In genomic region chr7:77727936-77728701, GRCh38 we compare ENCODE assay signal across 9 cellular contexts. TPM values are rescaled to one million over a fixed set of nuclear protein-coding genes. Genes with fewer than 3 reads are reported as not detected.
DNase-seq lines count a peak whose midpoint lies in the region; ATAC-seq, FAIRE-seq and TF ChIP-seq lines count a peak whose summit lies in the region.
"Had no signal": no experiment of that assay in that cellular context is flagged by ENCODE, and none has a peak within 500 bp of the region (broad histone marks: within the 10 kb centered on the region; RNA-seq: fewer than 3 reads in every experiment).

No MANE protein-coding gene starts in this region.

- DNase-seq in DMS53 treated with DMSO at 0.1 percent for 48 hours (lab: John Stamatoyannopoulos, UW; ENCODE audit: unreplicated experiment) (peak; percentile 69), NCI-H2081 treated with DMSO at 0.1 percent for 48 hours (lab: John Stamatoyannopoulos, UW) (peak; percentile 85), bronchial epithelial cell (ENCODE audit: low read depth) (peak; percentile 59), right lobe of liver (no peak), vagina (ENCODE audit: extremely low spot score in 2 of 2) (no peak)
- DNase-seq: left cardiac atrium had no signal

- ATAC-seq in right lobe of liver (peak; percentile 32 to 35 (median 33)), GM19452 (IDR thresholded peaks at IDR 0.05; ENCODE audit: unreplicated experiment) (no peak), HG03045 (IDR thresholded peaks at IDR 0.05; ENCODE audit: unreplicated experiment) (no peak), GM21786 (IDR thresholded peaks at IDR 0.05; ENCODE audit: unreplicated experiment) (no peak)

- intact Hi-C loops in right lobe of liver (cut with DNase I): no loop called here
- intact Hi-C loops in vagina (cut with DNase I): no loop called here

- H3K36me3 ChIP-seq in bronchial epithelial cell (ENCODE audit: control insufficient read depth, insufficient read depth, low read length) (no peaks in the 10 kb centered on the region), right lobe of liver (no peaks in the 10 kb centered on the region), vagina (no peaks in the 10 kb centered on the region)

- H3K4me1 ChIP-seq in right lobe of liver: peaks cover 0 to 7% (median 0%) of the 10 kb centered on the region in 4 donors
- H3K4me1 ChIP-seq in vagina: peaks cover 34% of the 10 kb centered on the region

- no peak overlapping the region for H3K27ac ChIP-seq in right lobe of liver
- peak overlapping the region; percentile 46 for H3K27ac ChIP-seq in vagina

- FAIRE-seq in bronchial epithelial cell (lab: Jason Lieb, UNC): no peak

- WGBS in right lobe of liver (ENCODE audit: insufficient coverage, low coverage, low lambda C conversion rate, missing lambda C conversion rate): 47% methylated on average over 7 of the region's 8 CpGs

- H3K9me3 ChIP-seq in right lobe of liver: no peaks in the 10 kb centered on the region
- no peaks in the 10 kb centered on the region for H3K9me3 ChIP-seq in vagina

- TF ChIP-seq POLR2A in right lobe of liver (IDR thresholded peaks at IDR 0.05): no peak
- no peak for TF ChIP-seq POLR2A in vagina (IDR thresholded peaks at IDR 0.05)

- H3K27me3 ChIP-seq in bronchial epithelial cell (ENCODE audit: control insufficient read depth, insufficient read depth, low read length) (no peaks in the 10 kb centered on the region), right lobe of liver (no peaks in the 10 kb centered on the region), vagina (no peaks in the 10 kb centered on the region)

- TF ChIP-seq CTCF in bronchial epithelial cell (IDR thresholded peaks at IDR 0.05; ENCODE audit: insufficient read depth, low read length, severe bottlenecking): no peak
- no peak for TF ChIP-seq CTCF in right lobe of liver (IDR thresholded peaks at IDR 0.05)
- no peak for TF ChIP-seq CTCF in vagina (IDR thresholded peaks at IDR 0.05)

- H3K4me3 ChIP-seq in bronchial epithelial cell (ENCODE audit: low read depth, low read length): no peak overlapping the region
- no peak overlapping the region for H3K4me3 ChIP-seq in right lobe of liver
- H3K4me3 ChIP-seq in vagina: no peak overlapping the region

RNA-seq across cellular contexts. Expression of gene RSBN1L, which starts 31.9 kb away (rescaled TPM):
- total RNA-seq in bronchial epithelial cell: 15.4 and 17.9 TPM in 2 replicates
- 10 to 100 TPM in 1 of 6 experiments, 1 to 10 TPM in 5; 8.2 to 10.4 (median 8.8) TPM for total RNA-seq in right lobe of liver
- 11.3 TPM for total RNA-seq in vagina

Comparison
In these comparisons a context has a peak if more than half of its experiments do, and no peak if none do; other contexts are left out.
1. DNase-seq: peak in DMS53 treated with DMSO at 0.1 percent for 48 hours (single experiment), NCI-H2081 treated with DMSO at 0.1 percent for 48 hours (single experiment) and bronchial epithelial cell (single experiment); none in right lobe of liver (0 of 3) and vagina (0 of 2).
2. ATAC-seq: peak in right lobe of liver (4 of 4); none in GM19452 (single experiment), HG03045 (single experiment) and GM21786 (single experiment).